In genomic region chr17:76241205-76241539, GRCh38 we compare ENCODE assay signal across 8 cellular contexts. TPM values are rescaled to one million over a fixed set of nuclear protein-coding genes. Genes with fewer than 3 reads are reported as not detected.
DNase-seq lines count a peak whose midpoint lies in the region; ATAC-seq and TF ChIP-seq lines count a peak whose summit lies in the region.

No MANE protein-coding gene starts in this region.

- TF ChIP-seq CTCF in upper lobe of left lung (IDR thresholded peaks at IDR 0.05) (no peak), GM20000 (IDR thresholded peaks at IDR 0.05; ENCODE audit: extremely low read depth, missing control alignments) (no peak)

- H3K4me1 ChIP-seq in mesodermal cell (ENCODE audit: control insufficient read depth, insufficient read depth, low read length, poor library complexity, severe bottlenecking) (no peaks in the 10 kb centered on the region), upper lobe of left lung (peaks cover 14 to 24% (median 22%) of the 10 kb centered on the region in 4 donors)

- H3K36me3 ChIP-seq in mesodermal cell (ENCODE audit: control insufficient read depth, insufficient read depth, low read length) (no peaks in the 10 kb centered on the region), upper lobe of left lung (no peaks in the 10 kb centered on the region)

- H3K4me3 Mint-ChIP-seq in central memory CD8-positive, alpha-beta T cell: peak overlapping the region; percentile 90

- H3K27ac ChIP-seq in mesodermal cell (ENCODE audit: low read depth, low read length, severe bottlenecking) (no peak overlapping the region), upper lobe of left lung (peak overlapping the region in 2 of 4 donors; percentile 35 to 69)

- H3K27ac Mint-ChIP-seq in central memory CD8-positive, alpha-beta T cell (ENCODE audit: low read depth): peak overlapping the region; percentile 74

- peaks cover 24% of the 10 kb centered on the region for H3K4me1 Mint-ChIP-seq in central memory CD8-positive, alpha-beta T cell

- H3K27me3 Mint-ChIP-seq in central memory CD8-positive, alpha-beta T cell: no peaks in the 10 kb centered on the region

- H3K9me3 ChIP-seq in mesodermal cell (ENCODE audit: control insufficient read depth, low read length): no peaks in the 10 kb centered on the region
- H3K9me3 ChIP-seq in upper lobe of left lung: no peaks in the 10 kb centered on the region

- no peak for ATAC-seq in central memory CD8-positive, alpha-beta T cell (replicated peaks; ENCODE audit: extremely low read depth, poor library complexity, severe bottlenecking)
- ATAC-seq in upper lobe of left lung (ENCODE audit: low FRiP score in 2 of 2) (peak in 1 of 2 donors; percentile 29), left colon (no peak)

- TF ChIP-seq POLR2A in upper lobe of left lung (IDR thresholded peaks at IDR 0.05): no peak

- H3K4me3 ChIP-seq in mesodermal cell (ENCODE audit: extremely low read depth, insufficient read depth, low read length, poor library complexity, severe bottlenecking): peak overlapping the region; percentile 53
- H3K4me3 ChIP-seq in upper lobe of left lung: peak overlapping the region in 3 of 4 donors; percentile 56 to 68 (median 63)

- no peak for TF ChIP-seq EP300 in upper lobe of left lung (IDR thresholded peaks at IDR 0.05)

- intact Hi-C loops in left colon (cut with DNase I, micrococcal nuclease): no loop called here

- peak; percentile 62 for DNase-seq in activated effector memory CD4-positive, alpha-beta T cell treated with anti-CD3 and anti-CD28 coated beads, Interleukin-2, amount 50 U/mL, for 16 hours
- DNase-seq in activated effector memory CD4-positive, alpha-beta T cell treated with Interleukin-2 at 50 U/mL for 16 hours: no peak
- DNase-seq in central memory CD8-positive, alpha-beta T cell (ENCODE audit: low spot score in 2 of 2): no peak
- DNase-seq in upper lobe of left lung (no peak), NCI-H2171 (lab: John Stamatoyannopoulos, UW) (no peak), left colon (no peak), GM20000 (ENCODE audit: low spot score) (no peak)

- peaks cover 0 to 5% (median 0%) of the 10 kb centered on the region in 4 donors for H3K27me3 ChIP-seq in upper lobe of left lung

- H3K36me3 Mint-ChIP-seq in central memory CD8-positive, alpha-beta T cell (ENCODE audit: insufficient read depth): peaks cover 3% of the 10 kb centered on the region

- no peaks in the 10 kb centered on the region for H3K9me3 Mint-ChIP-seq in central memory CD8-positive, alpha-beta T cell

- 7 to 30% methylated on average over 3 to 11 of the region's 12 CpGs for WGBS in mesodermal cell (ENCODE audit: insufficient coverage in 2 of 2), 2 experiments
- WGBS in upper lobe of left lung, 2 donors: 8 to 18% methylated on average over 12 of the region's 12 CpGs

RNA-seq across cellular contexts. Expression of gene RNF157, which starts 0.9 kb away (rescaled TPM):
- 7.1 TPM for polyA plus RNA-seq in mesodermal cell (2013, experiment 1 of 2)
- 5.3 TPM for polyA plus RNA-seq in mesodermal cell (2013, experiment 2 of 2)
- total RNA-seq in upper lobe of left lung (10 to 100 TPM in 1 of 6 donors, 1 to 10 TPM in 5; 1.1 to 14.7 (median 2.5) TPM), left colon (10 to 100 TPM; 23.6 to 89.3 TPM)

RNA-seq across cellular contexts. Expression of gene UBALD2, which starts 24.0 kb away (rescaled TPM):
- polyA plus RNA-seq in mesodermal cell (2013, experiment 1 of 2): 133 TPM
- 96.3 TPM for polyA plus RNA-seq in mesodermal cell (2013, experiment 2 of 2)
- total RNA-seq in upper lobe of left lung (10 to 100 TPM in 5 of 6 donors, 1 to 10 TPM in 1; 8.4 to 74.9 (median 26.8) TPM), left colon (100 to 1,000 TPM in 1 of 2 donors, 10 to 100 TPM in 1; 75.6 to 113 TPM)
